Comparison of ENCODE assay signal across 19 cellular contexts in the genomic region with DNA sequence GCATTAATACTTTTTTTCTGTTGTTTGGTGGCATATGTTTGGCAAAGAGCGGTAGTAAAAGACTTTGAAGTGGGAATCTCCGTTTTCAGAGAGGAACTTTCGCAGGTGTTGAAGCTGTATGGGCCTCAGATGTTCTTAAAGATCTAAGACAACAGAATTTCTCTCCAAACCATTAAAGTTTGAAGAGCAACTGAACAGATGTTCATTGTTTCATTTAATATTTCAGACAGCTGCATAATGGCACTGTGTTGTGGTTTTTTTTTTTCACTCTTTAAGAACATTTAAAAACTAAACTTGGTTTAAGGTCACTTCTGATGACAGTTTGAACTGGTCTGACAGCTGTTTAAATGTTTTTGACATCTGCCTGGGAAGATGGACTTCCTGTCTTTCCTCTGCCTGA.
"Had no signal": no experiment of that assay in that cellular context is flagged by ENCODE, and none has a peak within 500 bp of the region (broad histone marks: within the 10 kb centered on the region; RNA-seq: fewer than 3 reads in every experiment).

No MANE protein-coding gene starts in this region.

- H3K9me3 ChIP-seq: esophagus squamous epithelium, neutrophil, right atrium auricular region, suprapubic skin had no signal

- DNase-seq: activated CD4-positive, alpha-beta T cell treated with anti-CD3 and anti-CD28 coated beads for 1 hour; activated CD4-positive, alpha-beta T cell treated with anti-CD3 and anti-CD28 coated beads, Interleukin-2, amount 50 U/mL, for 4 hours; activated naive CD4-positive, alpha-beta T cell; activated T-cell treated with anti-CD3 and anti-CD28 coated beads for 4 hours; anterior cingulate cortex; brain microvascular endothelial cell; cortex of kidney; effector CD4-positive, alpha-beta T cell; esophagus squamous epithelium; glutamatergic neuron; kidney glomerular epithelial cell; mesenchymal stem cell; naive thymus-derived CD8-positive, alpha-beta T cell; trophoblast cell had no signal

- H2AFZ ChIP-seq: parathyroid adenoma had no signal

- H3K27ac Mint-ChIP-seq: naive thymus-derived CD8-positive, alpha-beta T cell; stimulated activated naive CD8-positive, alpha-beta T cell treated with anti-CD3 and anti-CD28 coated beads, Interleukin-15, Interleukin-2, amounts not matched to agents 100 ng/mL and 50 ng/mL, for 24 hours had no signal

- H3K4me3 Mint-ChIP-seq: naive thymus-derived CD8-positive, alpha-beta T cell; stimulated activated naive CD8-positive, alpha-beta T cell treated with anti-CD3 and anti-CD28 coated beads, Interleukin-15, Interleukin-2, amounts not matched to agents 100 ng/mL and 50 ng/mL, for 24 hours had no signal

- H3K27me3 Mint-ChIP-seq: naive thymus-derived CD8-positive, alpha-beta T cell; stimulated activated naive CD8-positive, alpha-beta T cell treated with anti-CD3 and anti-CD28 coated beads, Interleukin-15, Interleukin-2, amounts not matched to agents 100 ng/mL and 50 ng/mL, for 24 hours had no signal

- H3K36me3 Mint-ChIP-seq: naive thymus-derived CD8-positive, alpha-beta T cell had no signal

- H3K9ac ChIP-seq: parathyroid adenoma had no signal

- H3K27ac ChIP-seq: brain microvascular endothelial cell, esophagus squamous epithelium, neutrophil, parathyroid adenoma, right atrium auricular region, suprapubic skin had no signal

- H3K4me1 Mint-ChIP-seq: naive thymus-derived CD8-positive, alpha-beta T cell had no signal

- ATAC-seq: naive thymus-derived CD8-positive, alpha-beta T cell had no signal

- H3K4me3 ChIP-seq: esophagus squamous epithelium, right atrium auricular region, suprapubic skin had no signal

- H3K79me2 ChIP-seq: parathyroid adenoma had no signal

- H3K27me3 ChIP-seq: brain microvascular endothelial cell, esophagus squamous epithelium, neutrophil, right atrium auricular region, suprapubic skin had no signal

- H3K36me3 ChIP-seq: brain microvascular endothelial cell, esophagus squamous epithelium, neutrophil, right atrium auricular region, suprapubic skin had no signal

- H3K4me1 ChIP-seq: esophagus squamous epithelium, parathyroid adenoma, right atrium auricular region, suprapubic skin had no signal
